1 cellular context compared by ENCODE assay signal in the genomic region with DNA sequence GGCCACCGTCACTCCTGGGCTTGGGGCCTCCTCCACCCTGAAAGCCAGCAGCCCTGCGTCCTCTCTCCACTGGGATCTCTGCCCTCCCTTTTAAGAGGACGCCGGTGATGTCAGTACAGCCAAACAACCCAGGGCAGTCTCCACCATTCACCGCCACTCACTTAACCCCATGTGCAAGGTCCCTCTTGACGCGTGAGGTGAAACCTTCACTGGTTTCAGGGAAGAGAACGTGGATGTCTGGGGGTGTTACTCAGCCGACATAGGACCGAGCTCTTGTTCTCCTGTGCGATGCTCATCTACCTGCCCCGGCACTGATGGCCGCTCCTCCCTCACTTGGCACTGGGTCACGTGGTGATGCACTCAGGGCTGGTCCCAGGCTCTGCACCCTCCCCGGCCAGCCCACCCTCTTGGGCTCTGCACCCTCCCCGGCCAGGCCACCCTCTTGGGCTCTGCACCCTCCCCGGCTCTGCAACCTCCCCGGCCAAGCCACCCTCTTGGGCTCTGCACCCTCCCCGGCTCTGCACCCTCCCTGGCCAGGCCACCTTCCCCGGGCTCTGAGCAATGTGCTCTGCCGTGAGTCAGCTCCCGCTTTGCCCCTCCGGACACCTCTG.
TF ChIP-seq lines count a peak whose summit lies in the region.

No MANE protein-coding gene starts in this region.

TF ChIP-seq in H1, 55 proteins besides CTCF, POLR2A, EP300 and RAD21:
- no peak for TF ChIP-seq POLR2AphosphoS5 (IDR thresholded peaks at IDR 0.05; ENCODE audit: low read depth, low read length)
- TF ChIP-seq TEAD4 (IDR thresholded peaks at IDR 0.05; ENCODE audit: low read depth, low read length): no peak
- TF ChIP-seq SP4 (IDR thresholded peaks at IDR 0.05; ENCODE audit: low read length): no peak
